Comparison of ENCODE assay signal across 8 cellular contexts in genomic region chr16:89217388-89218191, GRCh38.
A peak's percentile ranks its signal among the peaks of the same experiment; 100 is the strongest.
DNase-seq lines count a peak whose midpoint lies in the region; ATAC-seq and TF ChIP-seq lines count a peak whose summit lies in the region.

Gene ZNF778, plus strand, starts transcription at chr16:89217703. Its CDS starts 3,425 bp downstream, at chr16:89221128.

- TF ChIP-seq CTCF in 22Rv1 (IDR thresholded peaks at IDR 0.05): no peak

- H3K27ac ChIP-seq in 22Rv1: peak within 1 kb of the TSS; percentile 83

- DNase-seq in NCI-H2196 treated with DMSO at 0.1 percent for 48 hours (lab: John Stamatoyannopoulos, UW; ENCODE audit: unreplicated experiment) (peak; percentile 52), cerebellar cortex (ENCODE audit: low spot score) (peak; percentile 84), kidney glomerular epithelial cell (lab: John Stamatoyannopoulos, UW) (peak; percentile 64)
- DNase-seq in activated CD4-positive, CD25-positive, alpha-beta regulatory T cell treated with anti-CD3 and anti-CD28 coated beads, Interleukin-2, amount 50 U/mL, for 72 hours: peak; percentile 80
- DNase-seq in stimulated activated CD4-positive, alpha-beta T cell treated with anti-CD3 and anti-CD28 coated beads, Interleukin-15, amount 100 ng/mL, for 24 hours: peak; percentile 87

- peak; percentile 80 for ATAC-seq in GM18502 (IDR thresholded peaks at IDR 0.05; ENCODE audit: poor library complexity, unreplicated experiment)
- peak; percentile 74 for ATAC-seq in HG02970 (IDR thresholded peaks at IDR 0.05; ENCODE audit: low FRiP score, unreplicated experiment)

Comparison
In these comparisons a context has a peak if more than half of its experiments do, and no peak if none do; other contexts are left out.
1. Peak in every context shown above with its lines: DNase-seq, ATAC-seq and H3K27ac ChIP-seq.